Comparison of ENCODE assay signal across 1 cellular context in the genomic region with DNA sequence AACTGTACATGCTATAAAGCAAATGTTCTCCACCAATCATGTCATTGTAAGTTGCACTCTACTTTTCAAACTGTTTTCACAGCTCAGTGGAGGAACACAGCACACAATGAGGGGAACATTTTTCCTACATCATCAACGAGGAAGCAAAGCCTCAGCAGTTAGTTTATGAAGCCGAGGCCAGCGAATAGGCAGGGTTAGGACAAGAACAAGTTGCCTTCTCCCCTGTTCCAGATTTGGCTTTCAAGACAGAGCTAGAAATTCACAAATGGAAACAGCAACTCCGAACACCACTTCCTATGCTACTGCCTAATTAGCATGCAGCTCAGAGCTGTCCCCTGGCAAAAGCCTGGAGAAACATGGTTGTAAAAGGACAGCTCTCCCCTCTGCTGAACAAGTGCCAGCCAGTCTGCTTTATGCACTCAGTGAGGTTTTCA.
TF ChIP-seq lines count a peak whose summit lies in the region.

No MANE protein-coding gene starts in this region.

TF ChIP-seq in endothelial cell of umbilical vein, 7 proteins besides CTCF, POLR2A, EP300 and RAD21 (continued from another document):
- TF ChIP-seq JUN (IDR thresholded peaks at IDR 0.05; ENCODE audit: borderline replicate concordance, insufficient read depth, insufficient read length, low read depth): no peak
- no peak for TF ChIP-seq EZH2 (IDR thresholded peaks at IDR 0.05; ENCODE audit: borderline replicate concordance, low read depth, low read length, severe bottlenecking)
- TF ChIP-seq, protein P1, sequence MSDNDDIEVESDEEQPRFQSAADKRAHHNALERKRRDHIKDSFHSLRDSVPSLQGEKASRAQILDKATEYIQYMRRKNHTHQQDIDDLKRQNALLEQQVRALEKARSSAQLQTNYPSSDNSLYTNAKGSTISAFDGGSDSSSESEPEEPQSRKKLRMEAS (IDR thresholded peaks at IDR 0.05; ENCODE audit: insufficient read depth, insufficient read length): no peak
- no peak for TF ChIP-seq FOS (IDR thresholded peaks at IDR 0.05; ENCODE audit: borderline replicate concordance, insufficient read depth, low read length)
- no peak for TF ChIP-seq POLR2AphosphoS5 (IDR thresholded peaks at IDR 0.05; ENCODE audit: insufficient read depth, low read depth, low read length)
